Comparison of ENCODE assay signal across 1 cellular context in genomic region chr22:22752556-22753477, GRCh38.
TF ChIP-seq lines count a peak whose summit lies in the region.

No MANE protein-coding gene starts in this region.

TF ChIP-seq in K562, 482 proteins besides CTCF, POLR2A, EP300 and RAD21 (continued from another document and continues in another):
- TF ChIP-seq, protein P1, sequence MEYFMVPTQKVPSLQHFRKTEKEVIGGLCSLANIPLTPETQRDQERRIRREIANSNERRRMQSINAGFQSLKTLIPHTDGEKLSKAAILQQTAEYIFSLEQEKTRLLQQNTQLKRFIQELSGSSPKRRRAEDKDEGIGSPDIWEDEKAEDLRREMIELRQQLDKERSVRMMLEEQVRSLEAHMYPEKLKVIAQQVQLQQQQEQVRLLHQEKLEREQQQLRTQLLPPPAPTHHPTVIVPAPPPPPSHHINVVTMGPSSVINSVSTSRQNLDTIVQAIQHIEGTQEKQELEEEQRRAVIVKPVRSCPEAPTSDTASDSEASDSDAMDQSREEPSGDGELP (CRISPR knock-in tag; IDR thresholded peaks at IDR 0.05; ENCODE audit: borderline replicate concordance), result no peak
- TF ChIP-seq HMGN3 (IDR thresholded peaks at IDR 0.05; ENCODE audit: borderline replicate concordance, extremely low read depth, insufficient read length, low read depth, low read length) (no peak), ZNF197 (CRISPR knock-in tag; IDR thresholded peaks at IDR 0.05; ENCODE audit: low read depth) (no peak), TEAD4 (IDR thresholded peaks at IDR 0.05; ENCODE audit: low read length) (no peak), TEAD4 (CRISPR knock-in tag; IDR thresholded peaks at IDR 0.05; ENCODE audit: borderline replicate concordance) (peak; percentile 24), STAT5A (IDR thresholded peaks at IDR 0.05; ENCODE audit: borderline replicate concordance, low read length) (0 out of 2 replicates have a peak, but pooled peaks have one; percentile 4), HDAC8 (tag; IDR thresholded peaks at IDR 0.05) (0 out of 2 replicates have a peak, but pooled peaks have one; percentile 11), ETV1 (tag; conservative IDR thresholded peaks at IDR 0.05; ENCODE audit: low read depth) (no peak), ATF1 (CRISPR knock-in tag; IDR thresholded peaks at IDR 0.05) (no peak), ATF1 (tag; IDR thresholded peaks at IDR 0.05) (peak; percentile 1; the same call in 1 of the 2 replicates), BACH1 (tag; IDR thresholded peaks at IDR 0.05) (peak; percentile 63), NCOA1 (IDR thresholded peaks at IDR 0.05; ENCODE audit: low read depth) (no peak), ASH1L (IDR thresholded peaks at IDR 0.05; ENCODE audit: borderline replicate concordance, low read depth, partially characterized antibody) (no peak), KAT7 (CRISPR knock-in tag; IDR thresholded peaks at IDR 0.05; ENCODE audit: borderline replicate concordance) (no peak), TEAD2 (tag; IDR thresholded peaks at IDR 0.05) (no peak), MYC (IDR thresholded peaks at IDR 0.05; ENCODE audit: low read depth, low read length) (peak; percentile 29; the same call in 1 of the 2 replicates), MYC (CRISPR knock-in tag; IDR thresholded peaks at IDR 0.05; ENCODE audit: borderline replicate concordance, low read depth) (no peak), ZNF12 (CRISPR knock-in tag; IDR thresholded peaks at IDR 0.05) (no peak), MAFG (tag; conservative IDR thresholded peaks at IDR 0.05) (peak; percentile 98), TAL1 (IDR thresholded peaks at IDR 0.05) (no peak), ZNF184 (CRISPR knock-in tag; IDR thresholded peaks at IDR 0.05) (peak; percentile 59; the same call in 1 of the 2 replicates), PRMT5 (CRISPR knock-in tag; IDR thresholded peaks at IDR 0.05) (no peak), RBM22 (IDR thresholded peaks at IDR 0.05; ENCODE audit: low read depth, low read length, poor library complexity, severe bottlenecking) (no peak), FOXK1 (CRISPR knock-in tag; IDR thresholded peaks at IDR 0.05; ENCODE audit: borderline replicate concordance) (no peak), C11orf30 (IDR thresholded peaks at IDR 0.05; ENCODE audit: low read depth) (peak; percentile 98), TCF3 (CRISPR knock-in tag; IDR thresholded peaks at IDR 0.05) (no peak), NFE2 (IDR thresholded peaks at IDR 0.05; ENCODE audit: low read depth) (no peak), HOXB6 (CRISPR knock-in tag; IDR thresholded peaks at IDR 0.05; ENCODE audit: borderline replicate concordance) (peak; percentile 79; the same call in 1 of the 2 replicates), TCF15 (CRISPR knock-in tag; IDR thresholded peaks at IDR 0.05) (no peak), MAFK (IDR thresholded peaks at IDR 0.05; ENCODE audit: low read length) (peak; percentile 97), TAF1 (IDR thresholded peaks at IDR 0.05; ENCODE audit: control insufficient read depth, extremely low read depth, insufficient read depth, low read length, severe bottlenecking) (no peak), ZNF76 (CRISPR knock-in tag; IDR thresholded peaks at IDR 0.05; ENCODE audit: borderline replicate concordance) (no peak), ZNF174 (CRISPR knock-in tag; IDR thresholded peaks at IDR 0.05) (no peak), ZHX1 (conservative IDR thresholded peaks at IDR 0.05; ENCODE audit: low read length) (no peak), SOX6 (IDR thresholded peaks at IDR 0.05) (no peak), FOXA1 (IDR thresholded peaks at IDR 0.05; ENCODE audit: borderline replicate concordance) (no peak), SMAD1 (IDR thresholded peaks at IDR 0.05; ENCODE audit: low read depth, low read length, partially characterized antibody) (peak; percentile 6), ZNF668 (CRISPR knock-in tag; IDR thresholded peaks at IDR 0.05) (no peak), FOXO4 (CRISPR knock-in tag; IDR thresholded peaks at IDR 0.05) (no peak), PTRF (tag; IDR thresholded peaks at IDR 0.05) (no peak), NFE2L1 (tag; IDR thresholded peaks at IDR 0.05; ENCODE audit: borderline replicate concordance, low read depth) (no peak; the same call in 1 of the 2 replicates)
- TF ChIP-seq, protein P2, sequence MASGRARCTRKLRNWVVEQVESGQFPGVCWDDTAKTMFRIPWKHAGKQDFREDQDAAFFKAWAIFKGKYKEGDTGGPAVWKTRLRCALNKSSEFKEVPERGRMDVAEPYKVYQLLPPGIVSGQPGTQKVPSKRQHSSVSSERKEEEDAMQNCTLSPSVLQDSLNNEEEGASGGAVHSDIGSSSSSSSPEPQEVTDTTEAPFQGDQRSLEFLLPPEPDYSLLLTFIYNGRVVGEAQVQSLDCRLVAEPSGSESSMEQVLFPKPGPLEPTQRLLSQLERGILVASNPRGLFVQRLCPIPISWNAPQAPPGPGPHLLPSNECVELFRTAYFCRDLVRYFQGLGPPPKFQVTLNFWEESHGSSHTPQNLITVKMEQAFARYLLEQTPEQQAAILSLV (tag; IDR thresholded peaks at IDR 0.05), result 0 out of 2 replicates have a peak, but pooled peaks have one; percentile 20
- TF ChIP-seq, protein P3, sequence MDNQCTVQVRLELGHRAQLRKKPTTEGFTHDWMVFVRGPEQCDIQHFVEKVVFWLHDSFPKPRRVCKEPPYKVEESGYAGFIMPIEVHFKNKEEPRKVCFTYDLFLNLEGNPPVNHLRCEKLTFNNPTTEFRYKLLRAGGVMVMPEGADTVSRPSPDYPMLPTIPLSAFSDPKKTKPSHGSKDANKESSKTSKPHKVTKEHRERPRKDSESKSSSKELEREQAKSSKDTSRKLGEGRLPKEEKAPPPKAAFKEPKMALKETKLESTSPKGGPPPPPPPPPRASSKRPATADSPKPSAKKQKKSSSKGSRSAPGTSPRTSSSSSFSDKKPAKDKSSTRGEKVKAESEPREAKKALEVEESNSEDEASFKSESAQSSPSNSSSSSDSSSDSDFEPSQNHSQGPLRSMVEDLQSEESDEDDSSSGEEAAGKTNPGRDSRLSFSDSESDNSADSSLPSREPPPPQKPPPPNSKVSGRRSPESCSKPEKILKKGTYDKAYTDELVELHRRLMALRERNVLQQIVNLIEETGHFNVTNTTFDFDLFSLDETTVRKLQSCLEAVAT (IDR thresholded peaks at IDR 0.05), result no peak
- TF ChIP-seq, protein P4, sequence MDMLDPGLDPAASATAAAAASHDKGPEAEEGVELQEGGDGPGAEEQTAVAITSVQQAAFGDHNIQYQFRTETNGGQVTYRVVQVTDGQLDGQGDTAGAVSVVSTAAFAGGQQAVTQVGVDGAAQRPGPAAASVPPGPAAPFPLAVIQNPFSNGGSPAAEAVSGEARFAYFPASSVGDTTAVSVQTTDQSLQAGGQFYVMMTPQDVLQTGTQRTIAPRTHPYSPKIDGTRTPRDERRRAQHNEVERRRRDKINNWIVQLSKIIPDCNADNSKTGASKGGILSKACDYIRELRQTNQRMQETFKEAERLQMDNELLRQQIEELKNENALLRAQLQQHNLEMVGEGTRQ (CRISPR knock-in tag; IDR thresholded peaks at IDR 0.05), result peak; percentile 2; the same call in 1 of the 2 replicates
- TF ChIP-seq, protein P5, sequence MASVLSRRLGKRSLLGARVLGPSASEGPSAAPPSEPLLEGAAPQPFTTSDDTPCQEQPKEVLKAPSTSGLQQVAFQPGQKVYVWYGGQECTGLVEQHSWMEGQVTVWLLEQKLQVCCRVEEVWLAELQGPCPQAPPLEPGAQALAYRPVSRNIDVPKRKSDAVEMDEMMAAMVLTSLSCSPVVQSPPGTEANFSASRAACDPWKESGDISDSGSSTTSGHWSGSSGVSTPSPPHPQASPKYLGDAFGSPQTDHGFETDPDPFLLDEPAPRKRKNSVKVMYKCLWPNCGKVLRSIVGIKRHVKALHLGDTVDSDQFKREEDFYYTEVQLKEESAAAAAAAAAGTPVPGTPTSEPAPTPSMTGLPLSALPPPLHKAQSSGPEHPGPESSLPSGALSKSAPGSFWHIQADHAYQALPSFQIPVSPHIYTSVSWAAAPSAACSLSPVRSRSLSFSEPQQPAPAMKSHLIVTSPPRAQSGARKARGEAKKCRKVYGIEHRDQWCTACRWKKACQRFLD (CRISPR knock-in tag; IDR thresholded peaks at IDR 0.05), result no peak
- TF ChIP-seq, protein P6, sequence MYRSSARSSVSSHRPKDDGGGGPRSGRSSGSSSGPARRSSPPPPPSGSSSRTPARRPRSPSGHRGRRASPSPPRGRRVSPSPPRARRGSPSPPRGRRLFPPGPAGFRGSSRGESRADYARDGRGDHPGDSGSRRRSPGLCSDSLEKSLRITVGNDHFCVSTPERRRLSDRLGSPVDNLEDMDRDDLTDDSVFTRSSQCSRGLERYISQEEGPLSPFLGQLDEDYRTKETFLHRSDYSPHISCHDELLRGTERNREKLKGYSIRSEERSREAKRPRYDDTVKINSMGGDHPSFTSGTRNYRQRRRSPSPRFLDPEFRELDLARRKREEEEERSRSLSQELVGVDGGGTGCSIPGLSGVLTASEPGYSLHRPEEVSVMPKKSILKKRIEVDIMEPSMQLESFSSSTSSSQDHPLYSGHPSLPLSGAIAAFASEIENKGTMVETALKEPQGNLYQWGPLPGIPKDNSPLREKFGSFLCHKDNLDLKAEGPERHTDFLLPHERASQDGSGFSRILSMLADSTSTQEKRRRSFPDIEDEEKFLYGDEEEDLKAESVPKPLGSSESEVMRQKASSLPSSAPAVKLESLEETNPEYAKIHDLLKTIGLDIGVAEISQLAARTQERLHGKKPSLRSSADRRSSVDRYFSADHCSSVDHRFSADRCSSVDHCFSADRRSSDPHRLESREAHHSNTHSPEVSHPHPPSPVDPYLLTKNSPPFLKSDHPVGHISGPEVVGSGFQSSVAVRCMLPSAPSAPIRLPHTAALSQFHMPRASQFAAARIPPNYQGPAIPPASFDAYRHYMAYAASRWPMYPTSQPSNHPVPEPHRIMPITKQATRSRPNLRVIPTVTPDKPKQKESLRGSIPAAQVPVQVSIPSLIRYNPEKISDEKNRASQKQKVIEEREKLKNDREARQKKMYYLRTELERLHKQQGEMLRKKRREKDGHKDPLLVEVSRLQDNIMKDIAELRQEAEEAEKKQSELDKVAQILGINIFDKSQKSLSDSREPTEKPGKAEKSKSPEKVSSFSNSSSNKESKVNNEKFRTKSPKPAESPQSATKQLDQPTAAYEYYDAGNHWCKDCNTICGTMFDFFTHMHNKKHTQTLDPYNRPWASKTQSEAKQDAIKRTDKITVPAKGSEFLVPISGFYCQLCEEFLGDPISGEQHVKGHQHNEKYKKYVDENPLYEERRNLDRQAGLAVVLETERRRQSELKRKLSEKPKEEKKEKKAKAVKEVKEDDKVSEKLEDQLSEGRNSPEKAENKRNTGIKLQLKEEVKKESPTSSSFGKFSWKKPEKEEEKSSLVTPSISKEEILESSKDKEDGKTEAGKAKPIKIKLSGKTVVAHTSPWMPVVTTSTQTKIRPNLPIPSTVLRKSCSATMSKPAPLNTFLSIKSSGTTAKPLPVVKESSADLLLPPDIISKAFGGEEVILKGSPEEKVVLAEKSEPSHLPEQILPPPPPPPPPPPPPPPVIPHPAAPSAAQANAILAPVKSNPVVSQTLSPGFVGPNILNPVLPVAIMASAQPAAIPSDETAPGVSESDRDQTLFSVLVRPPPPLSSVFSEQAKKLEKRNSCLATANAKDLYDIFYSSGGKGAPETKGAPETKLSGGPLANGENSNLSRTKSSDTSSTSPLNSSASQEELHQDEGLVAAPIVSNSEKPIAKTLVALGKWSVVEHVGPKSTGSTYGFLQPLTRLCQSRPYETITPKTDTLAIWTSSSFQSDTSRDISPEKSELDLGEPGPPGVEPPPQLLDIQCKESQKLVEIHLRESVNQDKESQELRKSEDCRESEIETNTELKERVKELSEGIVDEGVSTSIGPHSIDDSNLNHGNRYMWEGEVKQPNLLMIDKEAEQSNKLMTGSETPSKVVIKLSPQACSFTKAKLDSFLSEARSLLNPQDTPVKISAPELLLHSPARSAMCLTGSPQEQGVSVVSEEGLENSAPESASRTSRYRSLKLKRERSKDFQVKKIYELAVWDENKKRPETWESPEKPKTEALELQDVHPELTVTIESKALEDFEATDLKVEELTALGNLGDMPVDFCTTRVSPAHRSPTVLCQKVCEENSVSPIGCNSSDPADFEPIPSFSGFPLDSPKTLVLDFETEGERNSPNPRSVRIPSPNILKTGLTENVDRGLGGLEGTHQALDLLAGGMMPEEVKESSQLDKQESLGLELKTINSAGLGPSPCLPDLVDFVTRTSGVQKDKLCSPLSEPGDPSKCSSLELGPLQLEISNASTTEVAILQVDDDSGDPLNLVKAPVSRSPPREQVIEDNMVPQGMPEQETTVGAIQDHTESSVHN (IDR thresholded peaks at IDR 0.05; ENCODE audit: borderline replicate concordance in 1 of 2, low read depth in 1 of 2), result no peak
